10 cellular contexts compared by ENCODE assay signal in the genomic region with DNA sequence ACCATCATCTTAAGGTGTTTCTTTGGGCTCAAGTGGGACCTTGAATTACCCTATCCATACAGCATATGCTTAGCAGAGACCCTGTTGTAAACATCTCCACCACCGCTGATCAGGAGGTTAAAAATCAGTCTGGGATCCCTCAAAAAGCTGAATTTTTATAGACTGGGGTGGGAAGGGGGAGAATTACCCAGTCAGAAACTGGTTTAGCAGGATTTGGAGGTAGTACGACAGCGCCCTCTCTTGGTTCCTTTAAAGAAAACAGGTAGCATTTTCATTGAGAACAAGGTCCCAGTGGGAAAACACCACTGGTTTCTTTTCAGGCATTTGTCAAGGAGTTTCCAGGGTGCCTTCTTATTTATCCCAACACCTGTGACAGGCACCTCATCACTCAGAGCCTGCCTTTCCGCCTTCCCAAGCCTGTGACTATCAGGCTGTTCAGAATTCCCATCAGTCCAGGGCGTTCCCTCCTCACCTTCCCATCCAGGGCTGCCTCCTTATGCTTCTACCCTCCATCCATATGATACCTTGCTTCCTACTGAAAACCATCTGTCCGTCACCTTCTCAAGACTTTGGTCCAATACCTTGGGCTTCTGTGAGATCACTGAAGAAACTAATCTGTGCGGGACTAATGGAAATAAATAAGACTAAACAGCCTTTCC.
DNase-seq lines count a peak whose midpoint lies in the region; ATAC-seq, FAIRE-seq and TF ChIP-seq lines count a peak whose summit lies in the region.
"Had no signal": no experiment of that assay in that cellular context is flagged by ENCODE, and none has a peak within 500 bp of the region (broad histone marks: within the 10 kb centered on the region; RNA-seq: fewer than 3 reads in every experiment).

No MANE protein-coding gene starts in this region.

- no peak overlapping the region for H3K4me3 ChIP-seq in GM12875 (ENCODE audit: low read depth, low read length)
- no peak overlapping the region for H3K4me3 ChIP-seq in pancreas

- ATAC-seq in pancreas (peak; percentile 72 to 76 (median 75)), GM19351 (IDR thresholded peaks at IDR 0.05; ENCODE audit: unreplicated experiment) (no peak)
- ATAC-seq: stimulated activated naive CD8-positive, alpha-beta T cell treated with anti-CD3 and anti-CD28 coated beads, Interleukin-15, amount 100 ng/mL, for 72 hours had no signal

- no peaks in the 10 kb centered on the region for H3K36me3 ChIP-seq in pancreas

- no peak for FAIRE-seq in pancreas (lab: Jason Lieb, UNC)

- H3K4me1 Mint-ChIP-seq in endothelial cell (ENCODE audit: unreplicated experiment): no peaks in the 10 kb centered on the region
- H3K4me1 Mint-ChIP-seq: activated B cell treated with CpG ODN at 0.5 μM for 24 hours; stimulated activated naive CD8-positive, alpha-beta T cell treated with anti-CD3 and anti-CD28 coated beads, Interleukin-15, amount 100 ng/mL, for 72 hours had no signal

- H3K4me1 ChIP-seq in pancreas: no peaks in the 10 kb centered on the region

- H3K9me3 ChIP-seq in pancreas: no peaks in the 10 kb centered on the region

- no peaks in the 10 kb centered on the region for H3K27me3 ChIP-seq in pancreas

- WGBS in pancreas, 2 donors: 26 to 27% methylated on average over 7 of the region's 7 CpGs

- no peak overlapping the region for H3K27ac ChIP-seq in pancreas

- TF ChIP-seq CTCF in GM12875 (IDR thresholded peaks at IDR 0.05; ENCODE audit: borderline replicate concordance, insufficient read depth, low read depth, low read length): 0 out of 2 replicates have a peak, but pooled peaks have one; percentile 11
- peak; percentile 19 for TF ChIP-seq CTCF in endothelial cell (IDR thresholded peaks at IDR 0.05; ENCODE audit: unreplicated experiment)
- TF ChIP-seq CTCF in pancreas (IDR thresholded peaks at IDR 0.05): no peak

- no peak overlapping the region for H3K4me3 Mint-ChIP-seq in endothelial cell (ENCODE audit: unreplicated experiment)
- H3K4me3 Mint-ChIP-seq: activated B cell treated with CpG ODN at 0.5 μM for 24 hours; stimulated activated naive CD8-positive, alpha-beta T cell treated with anti-CD3 and anti-CD28 coated beads, Interleukin-15, amount 100 ng/mL, for 72 hours had no signal

- H3K9me3 Mint-ChIP-seq in endothelial cell (ENCODE audit: unreplicated experiment): no peaks in the 10 kb centered on the region
- H3K9me3 Mint-ChIP-seq: activated B cell treated with CpG ODN at 0.5 μM for 24 hours; stimulated activated naive CD8-positive, alpha-beta T cell treated with anti-CD3 and anti-CD28 coated beads, Interleukin-15, amount 100 ng/mL, for 72 hours had no signal

- DNase-seq in NCI-H748 (lab: John Stamatoyannopoulos, UW; ENCODE audit: unreplicated experiment) (peak; percentile 91), endothelial cell (ENCODE audit: low spot score) (no peak), pancreas (no peak), HK-2 (ENCODE audit: unreplicated experiment) (no peak), AG08396 (ENCODE audit: low spot score) (no peak)
- DNase-seq in activated CD4-positive, alpha-beta T cell treated with anti-CD3 and anti-CD28 coated beads, Interleukin-2, amount 50 U/mL, for 4 hours: no peak
- DNase-seq: activated B cell treated with CpG ODN at 0.5 μM for 24 hours; stimulated activated naive CD8-positive, alpha-beta T cell treated with anti-CD3 and anti-CD28 coated beads, Interleukin-15, amount 100 ng/mL, for 72 hours had no signal

- intact Hi-C loops in pancreas (cut with DNase I): no loop called here

- peaks cover 4% of the 10 kb centered on the region for H3K27me3 Mint-ChIP-seq in endothelial cell (ENCODE audit: unreplicated experiment)

- H3K36me3 Mint-ChIP-seq in endothelial cell (ENCODE audit: low read depth, unreplicated experiment): no peaks in the 10 kb centered on the region

- no peak overlapping the region for H3K27ac Mint-ChIP-seq in endothelial cell (ENCODE audit: unreplicated experiment)
- H3K27ac Mint-ChIP-seq: activated B cell treated with CpG ODN at 0.5 μM for 24 hours; stimulated activated naive CD8-positive, alpha-beta T cell treated with anti-CD3 and anti-CD28 coated beads, Interleukin-15, amount 100 ng/mL, for 72 hours had no signal

Comparison
In these comparisons a context has a peak if more than half of its experiments do, and no peak if none do; other contexts are left out.
1. CTCF ChIP-seq: peak in GM12875 (single experiment) and endothelial cell (single experiment); none in pancreas (0 of 4).